2 cellular contexts compared by ENCODE assay signal in genomic region chr1:40743452-40743851, GRCh38.
TF ChIP-seq lines count a peak whose summit lies in the region.

No MANE protein-coding gene starts in this region.

TF ChIP-seq in liver, 16 proteins besides CTCF, POLR2A, EP300 and RAD21:
- peak; percentile 23 for TF ChIP-seq REST (IDR thresholded peaks at IDR 0.05)
- TF ChIP-seq MAX (IDR thresholded peaks at IDR 0.05), result peak; percentile 25
- TF ChIP-seq, protein P1, sequence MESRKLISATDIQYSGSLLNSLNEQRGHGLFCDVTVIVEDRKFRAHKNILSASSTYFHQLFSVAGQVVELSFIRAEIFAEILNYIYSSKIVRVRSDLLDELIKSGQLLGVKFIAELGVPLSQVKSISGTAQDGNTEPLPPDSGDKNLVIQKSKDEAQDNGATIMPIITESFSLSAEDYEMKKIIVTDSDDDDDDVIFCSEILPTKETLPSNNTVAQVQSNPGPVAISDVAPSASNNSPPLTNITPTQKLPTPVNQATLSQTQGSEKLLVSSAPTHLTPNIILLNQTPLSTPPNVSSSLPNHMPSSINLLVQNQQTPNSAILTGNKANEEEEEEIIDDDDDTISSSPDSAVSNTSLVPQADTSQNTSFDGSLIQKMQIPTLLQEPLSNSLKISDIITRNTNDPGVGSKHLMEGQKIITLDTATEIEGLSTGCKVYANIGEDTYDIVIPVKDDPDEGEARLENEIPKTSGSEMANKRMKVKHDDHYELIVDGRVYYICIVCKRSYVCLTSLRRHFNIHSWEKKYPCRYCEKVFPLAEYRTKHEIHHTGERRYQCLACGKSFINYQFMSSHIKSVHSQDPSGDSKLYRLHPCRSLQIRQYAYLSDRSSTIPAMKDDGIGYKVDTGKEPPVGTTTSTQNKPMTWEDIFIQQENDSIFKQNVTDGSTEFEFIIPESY (IDR thresholded peaks at IDR 0.05), result no peak
- peak; percentile 50 for TF ChIP-seq YY1 (IDR thresholded peaks at IDR 0.05)
- TF ChIP-seq SP1 (IDR thresholded peaks at IDR 0.05), result peak; percentile 36
- peak in 1 of 2 donors; percentile 35 for TF ChIP-seq JUND (IDR thresholded peaks at IDR 0.05)
- TF ChIP-seq HNF4A (conservative IDR thresholded peaks at IDR 0.05), result peak; percentile 60 to 74
- no peak for TF ChIP-seq NR2F2 (IDR thresholded peaks at IDR 0.05)
- peak; percentile 57 for TF ChIP-seq FOXA2 (IDR thresholded peaks at IDR 0.05)
- TF ChIP-seq HNF4G (IDR thresholded peaks at IDR 0.05), result no peak
- TF ChIP-seq, protein P2, sequence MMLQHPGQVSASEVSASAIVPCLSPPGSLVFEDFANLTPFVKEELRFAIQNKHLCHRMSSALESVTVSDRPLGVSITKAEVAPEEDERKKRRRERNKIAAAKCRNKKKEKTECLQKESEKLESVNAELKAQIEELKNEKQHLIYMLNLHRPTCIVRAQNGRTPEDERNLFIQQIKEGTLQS (IDR thresholded peaks at IDR 0.05), result peak; percentile 37
- no peak for TF ChIP-seq GABPA (IDR thresholded peaks at IDR 0.05 in 1 of 2, conservative IDR thresholded peaks at IDR 0.05 in 1 of 2)
- peak in 1 of 2 donors; percentile 71 for TF ChIP-seq RXRA (IDR thresholded peaks at IDR 0.05)
- peak; percentile 8 for TF ChIP-seq FOXA1 (IDR thresholded peaks at IDR 0.05)

TF ChIP-seq in HepG2, 621 proteins besides CTCF, POLR2A, EP300 and RAD21:
- no peak for TF ChIP-seq GABPB1 (CRISPR knock-in tag; IDR thresholded peaks at IDR 0.05)
- no peak for TF ChIP-seq RARG (CRISPR knock-in tag; IDR thresholded peaks at IDR 0.05; ENCODE audit: low read depth)
- TF ChIP-seq LRRFIP1 (CRISPR knock-in tag; conservative IDR thresholded peaks at IDR 0.05), result no peak
- TF ChIP-seq, protein P3, sequence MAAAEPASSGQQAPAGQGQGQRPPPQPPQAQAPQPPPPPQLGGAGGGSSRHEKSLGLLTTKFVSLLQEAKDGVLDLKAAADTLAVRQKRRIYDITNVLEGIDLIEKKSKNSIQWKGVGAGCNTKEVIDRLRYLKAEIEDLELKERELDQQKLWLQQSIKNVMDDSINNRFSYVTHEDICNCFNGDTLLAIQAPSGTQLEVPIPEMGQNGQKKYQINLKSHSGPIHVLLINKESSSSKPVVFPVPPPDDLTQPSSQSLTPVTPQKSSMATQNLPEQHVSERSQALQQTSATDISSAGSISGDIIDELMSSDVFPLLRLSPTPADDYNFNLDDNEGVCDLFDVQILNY (CRISPR knock-in tag; conservative IDR thresholded peaks at IDR 0.05), result no peak
- TF ChIP-seq EED (CRISPR knock-in tag; IDR thresholded peaks at IDR 0.05), result no peak
- TF ChIP-seq, protein P4, sequence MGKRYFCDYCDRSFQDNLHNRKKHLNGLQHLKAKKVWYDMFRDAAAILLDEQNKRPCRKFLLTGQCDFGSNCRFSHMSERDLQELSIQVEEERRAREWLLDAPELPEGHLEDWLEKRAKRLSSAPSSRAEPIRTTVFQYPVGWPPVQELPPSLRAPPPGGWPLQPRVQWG (CRISPR knock-in tag; IDR thresholded peaks at IDR 0.05; ENCODE audit: borderline replicate concordance, low read depth), result no peak
- TF ChIP-seq ZEB1 (IDR thresholded peaks at IDR 0.05; ENCODE audit: insufficient replicate concordance, low read depth), result no peak
- TF ChIP-seq ZKSCAN8 (CRISPR knock-in tag; IDR thresholded peaks at IDR 0.05; ENCODE audit: borderline replicate concordance), result no peak
- no peak for TF ChIP-seq CENPBD1 (CRISPR knock-in tag; IDR thresholded peaks at IDR 0.05; ENCODE audit: borderline replicate concordance, low read depth)
- TF ChIP-seq RARA (CRISPR knock-in tag; IDR thresholded peaks at IDR 0.05), result no peak
- no peak for TF ChIP-seq GTF2F1 (IDR thresholded peaks at IDR 0.05; ENCODE audit: low read length)
- no peak for TF ChIP-seq MAFG (CRISPR knock-in tag; IDR thresholded peaks at IDR 0.05)
- TF ChIP-seq MATR3 (CRISPR knock-in tag; IDR thresholded peaks at IDR 0.05), result no peak
- no peak for TF ChIP-seq HOXA7 (CRISPR knock-in tag; IDR thresholded peaks at IDR 0.05)
- TF ChIP-seq ZNF34 (CRISPR knock-in tag; IDR thresholded peaks at IDR 0.05; ENCODE audit: borderline replicate concordance), result no peak
- TF ChIP-seq NRL (CRISPR knock-in tag; IDR thresholded peaks at IDR 0.05; ENCODE audit: borderline replicate concordance), result no peak
- no peak for TF ChIP-seq MZF1 (CRISPR knock-in tag; IDR thresholded peaks at IDR 0.05; ENCODE audit: borderline replicate concordance)
- no peak for TF ChIP-seq MYC (CRISPR knock-in tag; IDR thresholded peaks at IDR 0.05; ENCODE audit: borderline replicate concordance)
